Comparison of ENCODE assay signal across 8 cellular contexts in the genomic region with DNA sequence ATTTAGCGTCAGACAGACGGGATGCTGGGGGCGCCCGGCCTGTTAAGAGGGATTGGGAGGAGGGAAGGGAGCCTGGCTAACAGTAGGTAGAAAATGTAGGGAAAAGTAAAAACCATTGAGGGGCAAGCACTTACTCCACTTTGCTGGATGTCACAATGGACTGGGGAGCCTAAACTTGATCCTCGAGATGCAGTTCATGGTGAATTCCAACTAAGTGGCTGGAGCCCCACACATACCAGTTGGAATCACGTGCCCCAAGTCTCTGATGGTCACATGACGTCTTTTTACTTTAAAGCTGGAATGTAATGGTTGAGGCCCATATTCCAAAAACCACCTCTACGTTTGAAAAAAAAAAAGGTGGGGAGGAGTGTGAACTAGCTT. TPM values are rescaled to one million over a fixed set of nuclear protein-coding genes. Genes with fewer than 3 reads are reported as not detected.
A peak's percentile ranks its signal among the peaks of the same experiment; 100 is the strongest.
DNase-seq lines count a peak whose midpoint lies in the region; ATAC-seq and TF ChIP-seq lines count a peak whose summit lies in the region.

No MANE protein-coding gene starts in this region.

- peak overlapping the region; percentile 88 for H3K4me3 Mint-ChIP-seq in glutamatergic neuron (ENCODE audit: unreplicated experiment)

- no peaks in the 10 kb centered on the region for H3K36me3 Mint-ChIP-seq in glutamatergic neuron (ENCODE audit: unreplicated experiment)

- no peaks in the 10 kb centered on the region for H3K27me3 Mint-ChIP-seq in glutamatergic neuron (ENCODE audit: unreplicated experiment)

- CTCF ChIA-PET in SK-N-SH (lab: Yijun Ruan, JAX), result interaction anchor here (1.0 to 3.0 kb wide), 3 partner anchors 50 to 232 kb away, joined by 3 to 14 read pairs (median 3); no protein-coding TSS in a partner anchor

- H3K9me2 ChIP-seq in SK-N-SH, result no peaks in the 10 kb centered on the region

- no peak for TF ChIP-seq EP300 in SK-N-SH (IDR thresholded peaks at IDR 0.05; ENCODE audit: borderline replicate concordance in 1 of 2, low read depth in 1 of 2, low read length in 1 of 2)

- WGBS in SK-N-SH (ENCODE audit: low lambda C conversion rate), result 48% methylated on average over 8 of the region's 8 CpGs

- peak; percentile 35 for DNase-seq in GM03348 (ENCODE audit: low spot score)
- DNase-seq in SK-N-SH, result no peak
- no peak for DNase-seq in glutamatergic neuron
- DNase-seq in pons (ENCODE audit: low spot score), result peak; percentile 59
- DNase-seq in GOT3 (lab: John Stamatoyannopoulos, UW), result no peak
- DNase-seq in GM19240 (ENCODE audit: insufficient read length, low spot score), result no peak

- H3K27me3 ChIP-seq in SK-N-SH (ENCODE audit: insufficient read depth), result peaks cover 4% of the 10 kb centered on the region; the same call in 1 of the 2 replicates

- no peak for TF ChIP-seq RAD21 in SK-N-SH (IDR thresholded peaks at IDR 0.05; ENCODE audit: low read length)

- no peaks in the 10 kb centered on the region for H3K9me3 Mint-ChIP-seq in glutamatergic neuron (ENCODE audit: unreplicated experiment)

- H3K9ac ChIP-seq in SK-N-SH, result peak overlapping the region; percentile 71; the same call in 1 of the 2 replicates

- H2AFZ ChIP-seq in SK-N-SH (ENCODE audit: low read depth), result no peak overlapping the region

- TF ChIP-seq CTCF in SK-N-SH (IDR thresholded peaks at IDR 0.05) (no peak), glutamatergic neuron (IDR thresholded peaks at IDR 0.05; ENCODE audit: partially characterized antibody, unreplicated experiment) (no peak)

- no peaks in the 10 kb centered on the region for H3K4me1 Mint-ChIP-seq in glutamatergic neuron (ENCODE audit: low read depth, unreplicated experiment)

- peak overlapping the region in 1 of 2 experiments; percentile 64; a peak in 2 of 4 replicates for H3K27ac ChIP-seq in SK-N-SH (ENCODE audit: low read depth in 2 of 2, low read length in 1 of 2)

- no peaks in the 10 kb centered on the region for H3K36me3 ChIP-seq in SK-N-SH (replicated peaks in 1 of 2; ENCODE audit: control insufficient read depth in 1 of 2, insufficient read depth in 2 of 2, low read length in 1 of 2)

- POLR2A ChIA-PET in SK-N-SH (lab: Yijun Ruan, JAX), result no interaction called here

- peak overlapping the region; percentile 62 to 70 for H3K4me3 ChIP-seq in SK-N-SH (ENCODE audit: low read depth in 2 of 2, low read length in 1 of 2)

- peaks cover 0 to 12% of the 10 kb centered on the region in 2 experiments; a peak in 3 of 4 replicates for H3K4me1 ChIP-seq in SK-N-SH (ENCODE audit: control insufficient read depth in 1 of 2, insufficient read depth in 2 of 2, low read depth in 1 of 2, low read length in 1 of 2)

- H4K20me1 ChIP-seq in SK-N-SH (ENCODE audit: insufficient read depth), result 0 out of 2 replicates have a peak, but pooled peaks cover 7% of the 10 kb centered on the region

- ATAC-seq in GM19351 (IDR thresholded peaks at IDR 0.05; ENCODE audit: unreplicated experiment) (no peak), HG03469 (IDR thresholded peaks at IDR 0.05; ENCODE audit: unreplicated experiment) (no peak)

- H3K79me2 ChIP-seq in SK-N-SH (ENCODE audit: insufficient read depth), result peaks cover 63% of the 10 kb centered on the region

- H3K27ac Mint-ChIP-seq in glutamatergic neuron (ENCODE audit: unreplicated experiment), result no peak overlapping the region

- H3F3A ChIP-seq in SK-N-SH (replicated peaks; ENCODE audit: insufficient read depth), result no peaks in the 10 kb centered on the region

- peak overlapping the region; percentile 62 for H3K4me2 ChIP-seq in SK-N-SH

- H3K9me3 ChIP-seq in SK-N-SH, result no peaks in the 10 kb centered on the region

TF ChIP-seq in SK-N-SH, 30 proteins besides CTCF, POLR2A, EP300 and RAD21:
- TF ChIP-seq YY1 (IDR thresholded peaks at IDR 0.05; ENCODE audit: low read depth) (no peak), CHD2 (IDR thresholded peaks at IDR 0.05; ENCODE audit: low read length, partially characterized antibody) (no peak), TEAD4 (IDR thresholded peaks at IDR 0.05; ENCODE audit: borderline replicate concordance, insufficient read depth) (no peak), FOXM1 (IDR thresholded peaks at IDR 0.05; ENCODE audit: low read depth) (no peak), EZH2phosphoT487 (IDR thresholded peaks at IDR 0.05; ENCODE audit: borderline replicate concordance, low read depth) (no peak)
- TF ChIP-seq, protein P1, sequence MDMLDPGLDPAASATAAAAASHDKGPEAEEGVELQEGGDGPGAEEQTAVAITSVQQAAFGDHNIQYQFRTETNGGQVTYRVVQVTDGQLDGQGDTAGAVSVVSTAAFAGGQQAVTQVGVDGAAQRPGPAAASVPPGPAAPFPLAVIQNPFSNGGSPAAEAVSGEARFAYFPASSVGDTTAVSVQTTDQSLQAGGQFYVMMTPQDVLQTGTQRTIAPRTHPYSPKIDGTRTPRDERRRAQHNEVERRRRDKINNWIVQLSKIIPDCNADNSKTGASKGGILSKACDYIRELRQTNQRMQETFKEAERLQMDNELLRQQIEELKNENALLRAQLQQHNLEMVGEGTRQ (IDR thresholded peaks at IDR 0.05; ENCODE audit: borderline replicate concordance, low read depth, low read length), result 0 out of 2 replicates have a peak, but pooled peaks have one; percentile 8
- TF ChIP-seq, protein P2, sequence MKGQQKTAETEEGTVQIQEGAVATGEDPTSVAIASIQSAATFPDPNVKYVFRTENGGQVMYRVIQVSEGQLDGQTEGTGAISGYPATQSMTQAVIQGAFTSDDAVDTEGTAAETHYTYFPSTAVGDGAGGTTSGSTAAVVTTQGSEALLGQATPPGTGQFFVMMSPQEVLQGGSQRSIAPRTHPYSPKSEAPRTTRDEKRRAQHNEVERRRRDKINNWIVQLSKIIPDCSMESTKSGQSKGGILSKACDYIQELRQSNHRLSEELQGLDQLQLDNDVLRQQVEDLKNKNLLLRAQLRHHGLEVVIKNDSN (IDR thresholded peaks at IDR 0.05; ENCODE audit: borderline replicate concordance, low read depth), result peak; percentile 84

RNA-seq across cellular contexts. Expression of a gene that starts 1.5 kb away (rescaled TPM):
- 35.7 and 47.4 TPM in 2 replicates for polyA plus RNA-seq in SK-N-SH (2012; rRNA removed)
- polyA plus RNA-seq in SK-N-SH (2012; cell fraction: cytosol; rRNA removed), result 60.2 and 73.8 TPM in 2 replicates
- polyA plus RNA-seq in SK-N-SH (2012; cell fraction: nucleus; rRNA removed), result 19.0 and 37.8 TPM in 2 replicates
- total RNA-seq in glutamatergic neuron (ENCODE audit: unreplicated experiment), result 17.8 TPM

Comparison
In these comparisons a context has a peak if more than half of its experiments do, and no peak if none do; other contexts are left out.
1. DNase-seq: peak in GM03348 (single experiment) and pons (single experiment); none in SK-N-SH (single experiment), glutamatergic neuron (single experiment), GOT3 (single experiment) and GM19240 (single experiment).